Comparison of ENCODE assay signal across 8 cellular contexts in the genomic region with DNA sequence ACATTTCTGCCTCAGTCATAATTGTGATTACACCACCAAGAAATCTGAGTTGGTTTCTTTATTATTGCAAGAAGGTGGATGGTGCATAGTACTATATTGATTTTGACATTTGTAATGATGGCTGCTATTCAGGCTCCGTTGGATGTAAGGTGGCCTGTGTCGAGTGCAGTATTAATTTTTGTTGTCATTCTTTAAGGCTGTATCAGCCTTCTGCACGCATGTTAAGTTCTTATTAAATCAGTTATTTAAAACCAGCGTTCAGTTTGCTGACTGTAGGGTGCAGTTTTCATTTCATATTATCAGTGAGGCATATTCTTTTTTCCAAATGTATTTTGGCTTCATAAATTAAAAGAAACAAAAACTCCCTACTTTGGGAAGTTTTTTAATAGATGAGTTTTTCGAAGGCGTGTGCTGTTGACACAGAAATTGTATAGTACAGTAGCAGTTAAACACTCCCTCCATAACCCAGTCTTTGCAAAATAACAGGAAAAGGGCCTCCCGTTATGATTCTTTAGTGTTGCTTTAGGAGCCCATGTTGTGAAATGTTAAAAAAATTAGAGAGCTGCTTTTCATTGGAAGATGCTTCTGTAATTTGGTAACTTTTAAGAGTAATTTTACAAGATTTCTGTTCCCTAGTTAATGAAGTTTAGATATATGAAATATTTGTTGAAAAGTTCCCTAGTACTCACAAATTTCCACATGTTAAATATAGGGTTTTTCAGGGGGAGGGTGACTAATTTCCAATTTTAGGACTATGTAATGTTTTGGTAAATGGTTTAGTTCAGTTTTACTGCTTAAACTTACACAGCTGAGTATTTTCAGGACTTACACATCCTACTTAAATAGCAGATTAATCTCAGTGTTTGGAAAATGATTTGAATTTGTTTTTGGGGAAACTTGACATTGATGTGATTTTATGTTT. TPM values are rescaled to one million over a fixed set of nuclear protein-coding genes. Genes with fewer than 3 reads are reported as not detected.
DNase-seq lines count a peak whose midpoint lies in the region; ATAC-seq and TF ChIP-seq lines count a peak whose summit lies in the region.

No MANE protein-coding gene starts in this region.

- H3K9me3 Mint-ChIP-seq in MCF 10A (ENCODE audit: unreplicated experiment), result no peaks in the 10 kb centered on the region

- in situ Hi-C loops in ACHN (cut with HindIII; ENCODE audit: low pct_ligation_motif_present, low pct_unique_long_range_greater_than_20kb, low sequenced_read_pairs), result no loop called here

- peaks cover 8% of the 10 kb centered on the region for H3K36me3 Mint-ChIP-seq in MCF 10A (ENCODE audit: insufficient read depth, unreplicated experiment)

- peak overlapping the region; percentile 89 to 90 for H3K4me3 ChIP-seq in mucosa of rectum (ENCODE audit: low read length in 2 of 2)

- DNase-seq in ACHN, result peak; percentile 19
- DNase-seq in HT-29 (ENCODE audit: low spot score), result peak; percentile 13
- peak; percentile 47 for DNase-seq in MCF 10A (ENCODE audit: unreplicated experiment)
- DNase-seq in NCI-H128 (lab: John Stamatoyannopoulos, UW; ENCODE audit: unreplicated experiment), result no peak
- no peak for DNase-seq in amygdala (lab: John Stamatoyannopoulos, UW)

- no peaks in the 10 kb centered on the region for H3K27me3 ChIP-seq in mucosa of rectum (ENCODE audit: control insufficient read depth in 2 of 2, insufficient read depth in 2 of 2, low read length in 2 of 2)

- no peaks in the 10 kb centered on the region for H3K36me3 ChIP-seq in mucosa of rectum (ENCODE audit: control insufficient read depth in 2 of 2, insufficient read depth in 2 of 2, low read length in 2 of 2)

- TF ChIP-seq CTCF in MCF 10A (IDR thresholded peaks at IDR 0.05; ENCODE audit: unreplicated experiment), result no peak

- peak overlapping the region; percentile 95 for H3K27ac Mint-ChIP-seq in MCF 10A (ENCODE audit: low read depth, unreplicated experiment)

- POLR2A ChIA-PET in MCF 10A (lab: Yijun Ruan, JAX), result interaction anchor here (0.5 to 4.9 kb wide), 29 partner anchors 9 to 190 kb away, joined by 3 to 201 read pairs (median 5); a partner anchor contains a TSS

- H3K4me1 Mint-ChIP-seq in MCF 10A (ENCODE audit: insufficient read depth, unreplicated experiment), result peaks cover 36% of the 10 kb centered on the region

- CTCF ChIA-PET in MCF 10A (lab: Yijun Ruan, JAX), result interaction anchor here (0.8 to 1.2 kb wide), 5 partner anchors 31 to 118 kb away, joined by 3 to 4 read pairs (median 3); a partner anchor contains a TSS

- intact Hi-C loops in MCF 10A (cut with micrococcal nuclease), result loop anchor here (1.0 kb wide), 2 partner anchors 63 to 118 kb away; no protein-coding TSS in a partner anchor

- no peak overlapping the region for H3K27ac ChIP-seq in mucosa of rectum (ENCODE audit: low read depth in 2 of 2, low read length in 2 of 2)

- no peak for ATAC-seq in GM21825 (IDR thresholded peaks at IDR 0.05; ENCODE audit: unreplicated experiment)
- no peak for ATAC-seq in GM21786 (IDR thresholded peaks at IDR 0.05; ENCODE audit: unreplicated experiment)

- BruUV-seq in MCF 10A (replicated peaks; lab: Mats Ljungman, UMichigan), result TSS peak; percentile 32

- H3K9ac ChIP-seq in mucosa of rectum (ENCODE audit: low read depth in 1 of 2, low read length in 2 of 2), result peak overlapping the region; percentile 68 to 89

- H3K4me3 Mint-ChIP-seq in MCF 10A (ENCODE audit: unreplicated experiment), result peak overlapping the region; percentile 84

- no peaks in the 10 kb centered on the region for H3K9me3 ChIP-seq in mucosa of rectum (ENCODE audit: control insufficient read depth in 2 of 2, low read length in 2 of 2)

- H3K4me1 ChIP-seq in mucosa of rectum (ENCODE audit: control insufficient read depth in 2 of 2, insufficient read depth in 2 of 2, low read length in 2 of 2), result peaks cover 7 to 18% of the 10 kb centered on the region in 2 donors

- no peaks in the 10 kb centered on the region for H3K27me3 Mint-ChIP-seq in MCF 10A (ENCODE audit: insufficient read depth, unreplicated experiment)

RNA-seq across cellular contexts. Expression of a gene that starts 1.9 kb away (rescaled TPM):
- total RNA-seq in HT-29 (2014; rRNA removed; shearing (Covaris generic)), result 7.2 and 7.3 TPM in 2 replicates
- total RNA-seq in MCF 10A (2022), result 144 and 209 TPM in 2 replicates

Comparison
In these comparisons a context has a peak if more than half of its experiments do, and no peak if none do; other contexts are left out.
1. DNase-seq: peak in ACHN (single experiment), HT-29 (single experiment) and MCF 10A (single experiment); none in NCI-H128 (single experiment) and amygdala (0 of 56).
2. RNA of a gene that starts 1.9 kb away (total RNA-seq): 144 to 209 TPM in MCF 10A; 7.2 to 7.3 TPM in HT-29; every median in the first group is over 10 times any median in the second.